10 cellular contexts compared by ENCODE assay signal in genomic region chr10:2949948-2950354, GRCh38.
DNase-seq lines count a peak whose midpoint lies in the region; ATAC-seq and TF ChIP-seq lines count a peak whose summit lies in the region.
"Had no signal": no experiment of that assay in that cellular context is flagged by ENCODE, and none has a peak within 500 bp of the region (broad histone marks: within the 10 kb centered on the region; RNA-seq: fewer than 3 reads in every experiment).

No MANE protein-coding gene starts in this region.

- in situ Hi-C loops in astrocyte of the spinal cord (cut with HindIII; ENCODE audit: low sequenced_read_pairs), result no loop called here
- in situ Hi-C loops in GM13976 (cut with MboI; ENCODE audit: low sequenced_read_pairs, unreplicated experiment), result no loop called here

- CTCF ChIA-PET in A673 (lab: Charles Lee), result no interaction called here

- H3K4me1 ChIP-seq in A673 (ENCODE audit: insufficient read depth, low read length, poor library complexity, severe bottlenecking), result no peaks in the 10 kb centered on the region

- no TSS peak for BruUV-seq in A673 (replicated peaks; lab: Mats Ljungman, UMichigan)

- no peaks in the 10 kb centered on the region for H3K36me3 ChIP-seq in A673 (ENCODE audit: insufficient read depth, low read length, poor library complexity, severe bottlenecking)
- H3K36me3 ChIP-seq: neutrophil had no signal

- no peaks in the 10 kb centered on the region for H3K9me3 ChIP-seq in A673 (ENCODE audit: low read depth, low read length, poor library complexity, severe bottlenecking)
- H3K9me3 ChIP-seq: neutrophil had no signal

- H3K27me3 ChIP-seq in A673 (replicated peaks; ENCODE audit: insufficient read depth, low read depth, low read length, poor library complexity), result no peaks in the 10 kb centered on the region
- H3K27me3 ChIP-seq: neutrophil had no signal

- DNase-seq in A673 (ENCODE audit: low spot score) (peak; percentile 47), astrocyte of the spinal cord (ENCODE audit: low read depth, low spot score) (peak; percentile 45), cardiac septum (ENCODE audit: low spot score) (no peak), AG08396 (ENCODE audit: low spot score) (no peak), GM13976 (ENCODE audit: low spot score) (no peak), UCSD-AML1 (lab: John Stamatoyannopoulos, UW; ENCODE audit: unreplicated experiment) (no peak)
- DNase-seq: activated naive CD8-positive, alpha-beta T cell treated with anti-CD3 and anti-CD28 coated beads, Interleukin-2, amount 10 ng/mL, durations not matched to agents 7 days and 5 days had no signal

- H3K4me3 ChIP-seq in A673 (ENCODE audit: low read depth, low read length, poor library complexity, severe bottlenecking), result no peak overlapping the region
- no peak overlapping the region for H3K4me3 ChIP-seq in astrocyte of the spinal cord (ENCODE audit: low read depth, low read length)

- no peak overlapping the region for H3K27ac ChIP-seq in A673 (ENCODE audit: low read depth, low read length, poor library complexity, severe bottlenecking)
- H3K27ac ChIP-seq: neutrophil had no signal

- no peak for TF ChIP-seq CTCF in A673 (conservative IDR thresholded peaks at IDR 0.05; ENCODE audit: low read depth, low read length)
- TF ChIP-seq CTCF in astrocyte of the spinal cord (IDR thresholded peaks at IDR 0.05; ENCODE audit: low read depth, low read length), result no peak
- TF ChIP-seq CTCF in GM13976 (IDR thresholded peaks at IDR 0.05; ENCODE audit: borderline replicate concordance, control extremely low read depth, extremely low read depth, insufficient read depth, missing control alignments), result no peak

- POLR2A ChIA-PET in A673 (lab: Charles Lee; ENCODE audit: low non-redundant PET), result no interaction called here

- intact Hi-C loops in A673 (cut with micrococcal nuclease; ENCODE audit: unreplicated experiment) (no loop called here), cardiac septum (cut with DNase I) (no loop called here)

- peak; percentile 33 for ATAC-seq in GM19438 (IDR thresholded peaks at IDR 0.05; ENCODE audit: low read depth, unreplicated experiment)
- ATAC-seq in HG03520 (IDR thresholded peaks at IDR 0.05; ENCODE audit: unreplicated experiment), result peak; percentile 52

Comparison
In these comparisons a context has a peak if more than half of its experiments do, and no peak if none do; other contexts are left out.
1. DNase-seq: peak in A673 (single experiment) and astrocyte of the spinal cord (single experiment); none in cardiac septum (single experiment), AG08396 (single experiment), GM13976 (single experiment) and UCSD-AML1 (single experiment).